In genomic region chr20:39210331-39211074, GRCh38 we compare ENCODE assay signal across 18 cellular contexts.
"Had no signal": no experiment of that assay in that cellular context is flagged by ENCODE, and none has a peak within 500 bp of the region (broad histone marks: within the 10 kb centered on the region; RNA-seq: fewer than 3 reads in every experiment).

No MANE protein-coding gene starts in this region.

- DNase-seq: effector memory CD8-positive, alpha-beta T cell; gastrocnemius medialis; immature natural killer cell; mesendoderm; naive B cell; posterior cingulate gyrus; stimulated activated CD4-positive, alpha-beta T cell treated with anti-CD3 and anti-CD28 coated beads, Interleukin-4, amount 100 ng/mL, for 1 hour; stimulated activated CD8-positive, alpha-beta memory T cell treated with anti-CD3 and anti-CD28 coated beads, Interleukin-4, amount 100 ng/mL, for 48 hours; stimulated activated naive CD8-positive, alpha-beta T cell treated with anti-CD3 and anti-CD28 coated beads, Interleukin-15, Interleukin-2, amounts not matched to agents 100 U/mL and 50 U/mL, for 24 hours; tibial artery; upper lobe of right lung had no signal

- H3K36me3 Mint-ChIP-seq: naive B cell; stimulated activated effector memory CD8-positive, alpha-beta T cell treated with anti-CD3 and anti-CD28 coated beads, Interleukin-12 subunit alpha, Interleukin-12 subunit beta, amount 100 ng/mL, for 72 hours had no signal

- ATAC-seq: effector memory CD8-positive, alpha-beta T cell; gastrocnemius medialis; stimulated activated effector memory CD8-positive, alpha-beta T cell treated with anti-CD3 and anti-CD28 coated beads, Interleukin-12 subunit alpha, Interleukin-12 subunit beta, amount 100 ng/mL, for 72 hours; stimulated activated naive CD8-positive, alpha-beta T cell treated with anti-CD3 and anti-CD28 coated beads, Interleukin-15, Interleukin-2, amounts not matched to agents 100 U/mL and 50 U/mL, for 24 hours; upper lobe of right lung had no signal

- H3K4me1 Mint-ChIP-seq: central memory CD8-positive, alpha-beta T cell; immature natural killer cell; naive B cell; stimulated activated effector memory CD8-positive, alpha-beta T cell treated with anti-CD3 and anti-CD28 coated beads, Interleukin-12 subunit alpha, Interleukin-12 subunit beta, amount 100 ng/mL, for 72 hours had no signal

- H3K4me3 Mint-ChIP-seq: central memory CD8-positive, alpha-beta T cell; effector memory CD8-positive, alpha-beta T cell; immature natural killer cell; naive B cell; nephron; stimulated activated effector memory CD8-positive, alpha-beta T cell treated with anti-CD3 and anti-CD28 coated beads, Interleukin-12 subunit alpha, Interleukin-12 subunit beta, amount 100 ng/mL, for 72 hours had no signal

- H3K4me1 ChIP-seq: esophagus muscularis mucosa, tibial artery, upper lobe of right lung had no signal

- H3K36me3 ChIP-seq: esophagus muscularis mucosa, gastrocnemius medialis, neutrophil, tibial artery, upper lobe of right lung had no signal

- H3K27ac Mint-ChIP-seq: effector memory CD8-positive, alpha-beta T cell; immature natural killer cell; naive B cell; stimulated activated effector memory CD8-positive, alpha-beta T cell treated with anti-CD3 and anti-CD28 coated beads, Interleukin-12 subunit alpha, Interleukin-12 subunit beta, amount 100 ng/mL, for 72 hours had no signal

- H3K4me3 ChIP-seq: esophagus muscularis mucosa, gastrocnemius medialis, smooth muscle cell, tibial artery, upper lobe of right lung had no signal

- H3K9me3 Mint-ChIP-seq: central memory CD8-positive, alpha-beta T cell; effector memory CD8-positive, alpha-beta T cell; nephron; stimulated activated effector memory CD8-positive, alpha-beta T cell treated with anti-CD3 and anti-CD28 coated beads, Interleukin-12 subunit alpha, Interleukin-12 subunit beta, amount 100 ng/mL, for 72 hours had no signal

- H3K9me3 ChIP-seq: esophagus muscularis mucosa, gastrocnemius medialis, neutrophil, tibial artery, upper lobe of right lung had no signal

- H3K27ac ChIP-seq: epithelial cell of prostate, esophagus muscularis mucosa, gastrocnemius medialis, neutrophil, tibial artery, upper lobe of right lung had no signal

- H3K27me3 ChIP-seq: esophagus muscularis mucosa, gastrocnemius medialis, neutrophil, tibial artery, upper lobe of right lung had no signal
